In the genomic region with DNA sequence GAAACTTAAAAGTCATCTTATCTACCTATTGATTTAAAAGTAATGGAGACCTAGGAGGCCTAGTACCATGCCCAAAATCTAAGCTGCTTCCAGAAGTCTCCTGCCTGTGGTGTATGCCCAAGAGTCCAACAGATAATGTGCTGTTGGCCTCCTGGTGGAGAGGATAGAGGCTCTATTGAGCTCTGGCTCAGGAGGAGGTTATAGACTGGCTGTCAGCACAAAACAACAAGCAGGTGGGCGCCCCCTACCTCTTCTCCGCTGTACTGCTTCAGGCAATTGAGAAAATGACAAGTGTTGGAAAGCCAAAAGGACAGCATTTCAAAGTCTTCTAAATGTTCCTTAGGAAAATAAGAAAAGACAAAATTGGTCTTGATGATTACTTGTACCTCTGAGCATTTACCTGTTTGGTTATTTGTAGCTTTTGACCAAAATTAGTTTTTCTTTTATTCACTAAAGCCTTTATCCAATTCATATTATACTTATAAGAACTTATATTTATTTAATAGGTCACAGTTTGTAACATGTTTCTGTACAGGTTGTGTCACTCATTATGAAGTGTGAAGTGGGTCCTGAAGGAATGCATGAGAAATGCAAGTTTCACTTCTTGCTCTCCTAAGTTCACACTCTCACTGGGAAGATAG, we compare ENCODE assay signal across 8 cellular contexts. TPM values are rescaled to one million over a fixed set of nuclear protein-coding genes. Genes with fewer than 3 reads are reported as not detected.
DNase-seq lines count a peak whose midpoint lies in the region; ATAC-seq and TF ChIP-seq lines count a peak whose summit lies in the region.

No MANE protein-coding gene starts in this region.

- H3K27ac Mint-ChIP-seq in activated naive CD4-positive, alpha-beta T cell treated with anti-CD3 and anti-CD28 coated beads, Interleukin-2, amount 10 ng/mL, durations not matched to agents 7 days and 5 days, result no peak overlapping the region

- H3K27ac ChIP-seq in SK-N-SH (ENCODE audit: low read depth in 2 of 2, low read length in 1 of 2) (no peak overlapping the region), smooth muscle cell (ENCODE audit: low read depth) (no peak overlapping the region)

- peak; percentile 78 for ATAC-seq in GM21423 (IDR thresholded peaks at IDR 0.05; ENCODE audit: unreplicated experiment)
- peak in 1 of 2 donors; percentile 75 for ATAC-seq in left cardiac atrium
- ATAC-seq in HG03521 (IDR thresholded peaks at IDR 0.05; ENCODE audit: unreplicated experiment), result no peak

- H3K4me1 ChIP-seq in SK-N-SH (ENCODE audit: control insufficient read depth in 1 of 2, insufficient read depth in 2 of 2, low read depth in 1 of 2, low read length in 1 of 2) (peaks cover 0 to 6% of the 10 kb centered on the region in 2 experiments; a peak in 2 of 4 replicates), smooth muscle cell (ENCODE audit: low read depth) (peaks cover 3% of the 10 kb centered on the region)

- TF ChIP-seq CTCF in SK-N-SH (IDR thresholded peaks at IDR 0.05), result peak; percentile 86
- peak; percentile 74 for TF ChIP-seq CTCF in smooth muscle cell (IDR thresholded peaks at IDR 0.05; ENCODE audit: borderline replicate concordance, insufficient read depth, poor library complexity, severe bottlenecking)

- H3K36me3 ChIP-seq in SK-N-SH (replicated peaks in 1 of 2; ENCODE audit: control insufficient read depth in 1 of 2, insufficient read depth in 2 of 2, low read length in 1 of 2) (peaks cover 0 to 2% of the 10 kb centered on the region in 2 experiments), smooth muscle cell (ENCODE audit: low read depth) (no peaks in the 10 kb centered on the region)

- H3K79me2 ChIP-seq in SK-N-SH (ENCODE audit: insufficient read depth), result no peaks in the 10 kb centered on the region
- no peaks in the 10 kb centered on the region for H3K79me2 ChIP-seq in smooth muscle cell (ENCODE audit: low read depth)

- no peak overlapping the region for H3K4me3 ChIP-seq in Jurkat, Clone E6-1 (ENCODE audit: low read length)
- H3K4me3 ChIP-seq in SK-N-SH (ENCODE audit: low read depth in 2 of 2, low read length in 1 of 2) (peak overlapping the region in 1 of 2 experiments; percentile 40; a peak in 1 of 4 replicates), smooth muscle cell (no peak overlapping the region)

- H3K9me3 Mint-ChIP-seq in activated naive CD4-positive, alpha-beta T cell treated with anti-CD3 and anti-CD28 coated beads, Interleukin-2, amount 10 ng/mL, durations not matched to agents 7 days and 5 days, result no peaks in the 10 kb centered on the region

- no peaks in the 10 kb centered on the region for H3K27me3 ChIP-seq in SK-N-SH (ENCODE audit: insufficient read depth)
- no peaks in the 10 kb centered on the region for H3K27me3 ChIP-seq in smooth muscle cell (ENCODE audit: low read depth)

- H3K9me2 ChIP-seq in SK-N-SH, result no peaks in the 10 kb centered on the region

- 4% methylated on average over 2 of the region's 2 CpGs for WGBS in SK-N-SH (ENCODE audit: low lambda C conversion rate)
- WGBS in smooth muscle cell (ENCODE audit: low lambda C conversion rate), result 6% methylated on average over 2 of the region's 2 CpGs

- CTCF ChIA-PET in SK-N-SH (lab: Yijun Ruan, JAX), result interaction anchor here (0.5 to 2.1 kb wide), 31 partner anchors 9 to 409 kb away, joined by 3 to 19 read pairs (median 5); partner anchors contain the start of gene GNB5
- CTCF ChIA-PET in activated naive CD4-positive, alpha-beta T cell treated with anti-CD3 and anti-CD28 coated beads, Interleukin-2, amount 10 ng/mL, durations not matched to agents 7 days and 5 days (lab: Charles Lee), result interaction anchor here (0.6 to 3.9 kb wide), 34 partner anchors 9 to 425 kb away, joined by 3 to 40 read pairs (median 5); no protein-coding TSS in a partner anchor

- TF ChIP-seq RAD21 in SK-N-SH (IDR thresholded peaks at IDR 0.05; ENCODE audit: low read length), result peak; percentile 72

- H3K4me2 ChIP-seq in SK-N-SH (no peak overlapping the region), smooth muscle cell (no peak overlapping the region)

- H4K20me1 ChIP-seq in SK-N-SH (ENCODE audit: insufficient read depth) (no peaks in the 10 kb centered on the region), smooth muscle cell (ENCODE audit: low read depth) (no peaks in the 10 kb centered on the region)

- H2AFZ ChIP-seq in SK-N-SH (ENCODE audit: low read depth) (no peak overlapping the region), smooth muscle cell (ENCODE audit: low read depth) (no peak overlapping the region)

- POLR2A ChIA-PET in SK-N-SH (lab: Yijun Ruan, JAX), result no interaction called here

- H3K9me3 ChIP-seq in SK-N-SH (no peaks in the 10 kb centered on the region), smooth muscle cell (replicated peaks; ENCODE audit: low read depth) (no peaks in the 10 kb centered on the region)

- H3F3A ChIP-seq in SK-N-SH (replicated peaks; ENCODE audit: insufficient read depth) (no peaks in the 10 kb centered on the region), smooth muscle cell (ENCODE audit: low read depth) (no peaks in the 10 kb centered on the region)

- intact Hi-C loops in left cardiac atrium (cut with DNase I), result no loop called here

- H3K4me1 Mint-ChIP-seq in activated naive CD4-positive, alpha-beta T cell treated with anti-CD3 and anti-CD28 coated beads, Interleukin-2, amount 10 ng/mL, durations not matched to agents 7 days and 5 days, result peaks cover 2% of the 10 kb centered on the region

- DNase-seq in DMS 273 treated with DMSO at 0.1 percent for 48 hours (lab: John Stamatoyannopoulos, UW), result peak; percentile 25
- peak; percentile 73 for DNase-seq in Jurkat, Clone E6-1 (ENCODE audit: low read depth, low spot score)
- DNase-seq in SK-N-SH, result peak; percentile 63
- DNase-seq in activated naive CD4-positive, alpha-beta T cell treated with anti-CD3 and anti-CD28 coated beads, Interleukin-2, amount 10 ng/mL, durations not matched to agents 7 days and 5 days, result peak; percentile 88
- peak; percentile 40 for DNase-seq in left cardiac atrium
- no peak for DNase-seq in smooth muscle cell (lab: John Stamatoyannopoulos, UW; ENCODE audit: unreplicated experiment)

- peaks cover 12% of the 10 kb centered on the region for H3K27me3 Mint-ChIP-seq in activated naive CD4-positive, alpha-beta T cell treated with anti-CD3 and anti-CD28 coated beads, Interleukin-2, amount 10 ng/mL, durations not matched to agents 7 days and 5 days

- no peaks in the 10 kb centered on the region for H3K36me3 Mint-ChIP-seq in activated naive CD4-positive, alpha-beta T cell treated with anti-CD3 and anti-CD28 coated beads, Interleukin-2, amount 10 ng/mL, durations not matched to agents 7 days and 5 days

- no peak overlapping the region for H3K4me3 Mint-ChIP-seq in activated naive CD4-positive, alpha-beta T cell treated with anti-CD3 and anti-CD28 coated beads, Interleukin-2, amount 10 ng/mL, durations not matched to agents 7 days and 5 days

- no peak overlapping the region for H3K9ac ChIP-seq in SK-N-SH
- H3K9ac ChIP-seq in smooth muscle cell (ENCODE audit: low read depth), result no peak overlapping the region

- 0 out of 4 replicates have a peak, but pooled peaks of 1 of the 2 experiments have one; percentile 7 for TF ChIP-seq EP300 in SK-N-SH (IDR thresholded peaks at IDR 0.05; ENCODE audit: borderline replicate concordance in 1 of 2, low read depth in 1 of 2, low read length in 1 of 2)

TF ChIP-seq in SK-N-SH, 30 proteins besides CTCF, POLR2A, EP300 and RAD21 (continues in another document):
- no peak for TF ChIP-seq GATA2 (CRISPR knock-in tag; IDR thresholded peaks at IDR 0.05)
- TF ChIP-seq JUND (IDR thresholded peaks at IDR 0.05), result no peak
- TF ChIP-seq RCOR1 (IDR thresholded peaks at IDR 0.05; ENCODE audit: low read length), result no peak
- peak; percentile 67 for TF ChIP-seq SMC3 (IDR thresholded peaks at IDR 0.05; ENCODE audit: low read depth, low read length)
- no peak for TF ChIP-seq RXRA (IDR thresholded peaks at IDR 0.05; ENCODE audit: borderline replicate concordance, low read depth)
- TF ChIP-seq TCF12 (IDR thresholded peaks at IDR 0.05), result no peak
- TF ChIP-seq, protein P1, sequence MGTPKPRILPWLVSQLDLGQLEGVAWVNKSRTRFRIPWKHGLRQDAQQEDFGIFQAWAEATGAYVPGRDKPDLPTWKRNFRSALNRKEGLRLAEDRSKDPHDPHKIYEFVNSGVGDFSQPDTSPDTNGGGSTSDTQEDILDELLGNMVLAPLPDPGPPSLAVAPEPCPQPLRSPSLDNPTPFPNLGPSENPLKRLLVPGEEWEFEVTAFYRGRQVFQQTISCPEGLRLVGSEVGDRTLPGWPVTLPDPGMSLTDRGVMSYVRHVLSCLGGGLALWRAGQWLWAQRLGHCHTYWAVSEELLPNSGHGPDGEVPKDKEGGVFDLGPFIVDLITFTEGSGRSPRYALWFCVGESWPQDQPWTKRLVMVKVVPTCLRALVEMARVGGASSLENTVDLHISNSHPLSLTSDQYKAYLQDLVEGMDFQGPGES (IDR thresholded peaks at IDR 0.05; ENCODE audit: low read depth, low read length), result no peak
- TF ChIP-seq, protein P2, sequence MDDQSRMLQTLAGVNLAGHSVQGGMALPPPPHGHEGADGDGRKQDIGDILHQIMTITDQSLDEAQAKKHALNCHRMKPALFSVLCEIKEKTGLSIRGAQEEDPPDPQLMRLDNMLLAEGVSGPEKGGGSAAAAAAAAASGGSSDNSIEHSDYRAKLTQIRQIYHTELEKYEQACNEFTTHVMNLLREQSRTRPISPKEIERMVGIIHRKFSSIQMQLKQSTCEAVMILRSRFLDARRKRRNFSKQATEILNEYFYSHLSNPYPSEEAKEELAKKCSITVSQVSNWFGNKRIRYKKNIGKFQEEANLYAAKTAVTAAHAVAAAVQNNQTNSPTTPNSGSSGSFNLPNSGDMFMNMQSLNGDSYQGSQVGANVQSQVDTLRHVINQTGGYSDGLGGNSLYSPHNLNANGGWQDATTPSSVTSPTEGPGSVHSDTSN (IDR thresholded peaks at IDR 0.05), result 0 out of 2 replicates have a peak, but pooled peaks have one; percentile 27
- no peak for TF ChIP-seq POLR2AphosphoS5 (IDR thresholded peaks at IDR 0.05; ENCODE audit: low read depth, low read length)
- TF ChIP-seq NRF1 (IDR thresholded peaks at IDR 0.05; ENCODE audit: low read depth, low read length), result no peak; the same call in 1 of the 2 replicates
- no peak for TF ChIP-seq EZH2phosphoT487 (IDR thresholded peaks at IDR 0.05; ENCODE audit: borderline replicate concordance, low read depth)
- peak; percentile 62; the same call in 1 of the 2 replicates for TF ChIP-seq SIN3A (IDR thresholded peaks at IDR 0.05; ENCODE audit: borderline replicate concordance, low read depth, low read length)
- TF ChIP-seq NFIC (IDR thresholded peaks at IDR 0.05; ENCODE audit: borderline replicate concordance), result no peak

RNA-seq across cellular contexts. Expression of gene GNB5, which starts 17.2 kb away (rescaled TPM):
- polyA plus RNA-seq in Jurkat, Clone E6-1 (2012; ENCODE audit: insufficient read depth, insufficient read length), result 45.7 TPM
- polyA plus RNA-seq in SK-N-SH (2012; rRNA removed) (73.7 and 75.9 TPM in 2 replicates), smooth muscle cell (22.7 and 25.1 TPM in 2 replicates)
- 56.1 and 71.8 TPM in 2 replicates for polyA plus RNA-seq in SK-N-SH (2012; cell fraction: cytosol; rRNA removed)
- polyA plus RNA-seq in SK-N-SH (2012; cell fraction: nucleus; rRNA removed), result 50.7 and 59.4 TPM in 2 replicates
- total RNA-seq in left cardiac atrium (10 to 100 TPM; 36.3 to 63.4 TPM), smooth muscle cell (14.0 and 20.7 TPM in 2 replicates)
